Comparison of ENCODE assay signal across 11 cellular contexts in the genomic region with DNA sequence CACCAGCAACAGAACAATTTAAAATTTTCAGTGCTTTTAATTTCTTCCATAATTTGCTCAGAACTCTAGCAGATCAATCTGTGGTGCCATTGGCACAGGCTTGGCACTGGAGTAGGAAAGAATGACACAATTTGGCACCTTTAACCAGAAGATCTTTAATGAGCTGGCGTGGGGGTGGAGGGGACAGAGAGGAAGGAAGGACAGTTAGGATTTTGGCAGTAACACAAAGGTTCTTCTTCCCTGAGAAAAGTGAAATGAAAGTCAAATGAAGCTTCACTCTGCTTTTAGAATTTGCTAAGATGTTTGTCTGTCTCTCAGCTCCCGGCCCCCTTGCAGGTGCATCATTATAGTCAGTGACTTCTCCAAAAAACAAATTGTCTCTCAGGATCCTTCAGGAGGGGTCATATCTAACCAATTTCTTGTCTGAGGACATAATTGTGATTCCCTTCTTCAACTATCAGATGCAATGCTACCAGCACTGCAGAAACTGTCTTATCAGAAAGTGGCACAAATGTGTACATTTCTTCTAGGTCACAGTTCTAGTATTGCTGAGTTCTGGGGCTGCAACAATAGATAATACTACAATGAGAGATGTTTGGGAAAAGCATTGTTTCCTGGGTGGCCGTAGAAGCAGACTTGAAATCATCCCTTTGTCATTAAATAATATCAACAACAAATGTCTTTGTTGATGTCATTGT.
DNase-seq lines count a peak whose midpoint lies in the region; ATAC-seq lines count a peak whose summit lies in the region.
"Had no signal": no experiment of that assay in that cellular context is flagged by ENCODE, and none has a peak within 500 bp of the region (broad histone marks: within the 10 kb centered on the region; RNA-seq: fewer than 3 reads in every experiment).

No MANE protein-coding gene starts in this region.

- no peak overlapping the region for H3K4me3 Mint-ChIP-seq in activated T-cell treated with anti-CD3 and anti-CD28 coated beads, Interleukin-2, amount 50 U/mL, for 4 hours
- peak overlapping the region in 1 of 2 donors; percentile 17 for H3K4me3 Mint-ChIP-seq in stimulated activated naive B cell treated with anti-CD40 and anti-IgM and Interleukin-4, amounts not matched to agents 10 μg/mL and 1 μg/mL and 100 μg/mL, for 72 hours
- H3K4me3 Mint-ChIP-seq: naive thymus-derived CD8-positive, alpha-beta T cell had no signal

- peaks cover 6% of the 10 kb centered on the region for H3K36me3 Mint-ChIP-seq in activated T-cell treated with anti-CD3 and anti-CD28 coated beads, Interleukin-2, amount 50 U/mL, for 4 hours (ENCODE audit: insufficient read depth)
- peaks cover 6 to 31% of the 10 kb centered on the region in 2 donors for H3K36me3 Mint-ChIP-seq in stimulated activated naive B cell treated with anti-CD40 and anti-IgM and Interleukin-4, amounts not matched to agents 10 μg/mL and 1 μg/mL and 100 μg/mL, for 72 hours

- peak overlapping the region; percentile 57 for H3K27ac Mint-ChIP-seq in stimulated activated naive B cell treated with anti-CD40 and anti-IgM and Interleukin-4, amounts not matched to agents 10 μg/mL and 1 μg/mL and 100 μg/mL, for 72 hours

- DNase-seq in activated T-cell treated with anti-CD3 and anti-CD28 coated beads for 48 hours (ENCODE audit: low read depth) (peak; percentile 13), NCI-H2029 (lab: John Stamatoyannopoulos, UW) (peak; percentile 52), dermis blood vessel endothelial cell (peak; percentile 20), NCI-H69 (lab: John Stamatoyannopoulos, UW) (no peak), NCI-H226 (no peak)
- DNase-seq in activated T-cell treated with anti-CD3 and anti-CD28 coated beads, Interleukin-2, amount 50 U/mL, for 4 hours = no peak
- peak; percentile 8 for DNase-seq in stimulated activated naive B cell treated with anti-CD40 and anti-IgM and Interleukin-4, amounts not matched to agents 10 μg/mL and 1 μg/mL and 100 μg/mL, for 72 hours
- DNase-seq: colonic mucosa; naive thymus-derived CD8-positive, alpha-beta T cell; NCI-H1417 treated with DMSO at 0.1 percent for 48 hours had no signal

- H3K9me3 Mint-ChIP-seq in activated T-cell treated with anti-CD3 and anti-CD28 coated beads, Interleukin-2, amount 50 U/mL, for 4 hours = no peaks in the 10 kb centered on the region
- H3K9me3 Mint-ChIP-seq in stimulated activated naive B cell treated with anti-CD40 and anti-IgM and Interleukin-4, amounts not matched to agents 10 μg/mL and 1 μg/mL and 100 μg/mL, for 72 hours = peaks cover 0 to 4% of the 10 kb centered on the region in 2 donors
- H3K9me3 Mint-ChIP-seq: naive thymus-derived CD8-positive, alpha-beta T cell had no signal

- ATAC-seq in activated T-cell treated with anti-CD3 and anti-CD28 coated beads, Interleukin-2, amount 50 U/mL, for 4 hours = no peak
- peak; percentile 55 to 66 for ATAC-seq in stimulated activated naive B cell treated with anti-CD40 and anti-IgM and Interleukin-4, amounts not matched to agents 10 μg/mL and 1 μg/mL and 100 μg/mL, for 72 hours (replicated peaks)
- no peak for ATAC-seq in GM18870 (IDR thresholded peaks at IDR 0.05; ENCODE audit: unreplicated experiment)
- ATAC-seq: naive thymus-derived CD8-positive, alpha-beta T cell had no signal

- peaks cover 16% of the 10 kb centered on the region for H3K4me1 Mint-ChIP-seq in activated T-cell treated with anti-CD3 and anti-CD28 coated beads, Interleukin-2, amount 50 U/mL, for 4 hours (ENCODE audit: low read depth)
- peaks cover 28 to 55% of the 10 kb centered on the region in 2 donors for H3K4me1 Mint-ChIP-seq in stimulated activated naive B cell treated with anti-CD40 and anti-IgM and Interleukin-4, amounts not matched to agents 10 μg/mL and 1 μg/mL and 100 μg/mL, for 72 hours

- no peaks in the 10 kb centered on the region for H3K27me3 Mint-ChIP-seq in activated T-cell treated with anti-CD3 and anti-CD28 coated beads, Interleukin-2, amount 50 U/mL, for 4 hours (ENCODE audit: low read depth)
- no peaks in the 10 kb centered on the region for H3K27me3 Mint-ChIP-seq in stimulated activated naive B cell treated with anti-CD40 and anti-IgM and Interleukin-4, amounts not matched to agents 10 μg/mL and 1 μg/mL and 100 μg/mL, for 72 hours
- H3K27me3 Mint-ChIP-seq: naive thymus-derived CD8-positive, alpha-beta T cell had no signal

Comparison
In these comparisons a context has a peak if more than half of its experiments do, and no peak if none do; other contexts are left out.
1. DNase-seq: peak in activated T-cell treated with anti-CD3 and anti-CD28 coated beads for 48 hours (single experiment), NCI-H2029 (single experiment), dermis blood vessel endothelial cell (single experiment) and stimulated activated naive B cell treated with anti-CD40 and anti-IgM and Interleukin-4, amounts not matched to agents 10 μg/mL and 1 μg/mL and 100 μg/mL, for 72 hours (single experiment); none in activated T-cell treated with anti-CD3 and anti-CD28 coated beads, Interleukin-2, amount 50 U/mL, for 4 hours (single experiment), NCI-H69 (single experiment) and NCI-H226 (single experiment).
2. ATAC-seq: peak in stimulated activated naive B cell treated with anti-CD40 and anti-IgM and Interleukin-4, amounts not matched to agents 10 μg/mL and 1 μg/mL and 100 μg/mL, for 72 hours (2 of 2); none in activated T-cell treated with anti-CD3 and anti-CD28 coated beads, Interleukin-2, amount 50 U/mL, for 4 hours (0 of 2) and GM18870 (single experiment).